ENCODE assay signal across 8 cellular contexts in the genomic region with DNA sequence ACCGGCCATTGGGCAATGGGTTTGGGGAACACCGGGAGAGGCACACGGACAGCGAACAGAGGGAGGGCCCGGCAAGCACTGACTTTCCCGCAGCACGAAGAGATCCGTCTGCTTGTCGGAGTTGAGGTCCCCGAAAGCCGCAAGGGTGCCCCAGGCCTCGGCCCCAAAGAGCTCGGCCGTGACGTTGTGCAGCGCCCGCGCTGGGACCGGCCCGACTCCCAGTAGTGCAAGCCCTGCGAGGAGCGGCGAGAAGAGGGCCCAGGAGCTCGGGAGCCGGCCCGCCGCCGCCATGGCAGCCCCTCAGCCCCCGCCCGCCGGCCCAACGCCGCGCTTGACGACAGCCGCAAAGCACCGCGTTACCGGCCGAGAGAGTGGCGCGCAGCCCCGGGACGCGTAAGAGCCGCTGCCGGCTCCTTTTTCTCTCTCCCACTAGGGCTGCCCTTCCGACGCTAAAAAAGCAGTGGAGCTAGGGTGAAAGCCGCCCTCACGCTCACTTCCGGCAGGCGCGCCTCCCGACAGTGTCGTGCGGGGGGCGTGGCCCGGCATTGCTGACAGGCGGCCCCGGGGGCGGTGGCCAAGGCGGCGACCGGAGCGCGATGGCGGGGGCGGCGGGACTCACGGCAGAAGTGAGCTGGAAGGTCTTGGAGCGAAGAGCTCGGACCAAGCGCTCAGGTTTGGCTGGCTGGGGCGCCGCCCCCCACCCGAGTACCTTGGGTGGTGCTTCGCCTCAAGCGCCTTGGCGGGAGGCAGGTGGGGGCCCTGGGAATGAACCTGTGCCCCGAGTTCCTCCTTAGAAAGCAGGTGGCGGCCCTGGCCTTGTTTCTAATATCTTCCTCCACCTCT. TPM values are rescaled to one million over a fixed set of nuclear protein-coding genes. Genes with fewer than 3 reads are reported as not detected.
A peak's percentile ranks its signal among the peaks of the same experiment; 100 is the strongest.
DNase-seq lines count a peak whose midpoint lies in the region; ATAC-seq and TF ChIP-seq lines count a peak whose summit lies in the region.

A gene (minus strand): TSS at position 309 of the 843 bp plus-strand sequence. CDS start 18 bp downstream, at position 291.
A gene (plus strand): TSS at position 577 of the 843 bp plus-strand sequence. CDS start 20 bp downstream, at position 597.

- intact Hi-C loops in left ventricle myocardium superior (cut with micrococcal nuclease) (loop anchor here (5.0 kb wide), 1 partner anchor 61 kb away; no protein-coding TSS in a partner anchor), prostate gland (cut with DNase I) (loop anchor here (10.0 kb wide), 1 partner anchor 316 kb away; a partner anchor contains a TSS)

- peak within 1 kb of the TSS; percentile 93 for H3K27ac ChIP-seq in angular gyrus (ENCODE audit: low read depth, low read length)
- H3K27ac ChIP-seq in prostate gland = peak within 1 kb of the TSS; percentile 97 to 100

- peak in 1 of 4 experiments; percentile 37 for TF ChIP-seq CTCF in prostate gland (IDR thresholded peaks at IDR 0.05)

- H3K36me3 ChIP-seq in prostate gland = no peaks in the 10 kb centered on the region

- no peaks in the 10 kb centered on the region for H3K27me3 ChIP-seq in prostate gland (replicated peaks; ENCODE audit: insufficient read depth)

- ATAC-seq in HG02798 (IDR thresholded peaks at IDR 0.05; ENCODE audit: poor library complexity, unreplicated experiment) (peak; percentile 85), left ventricle myocardium superior (peak; percentile 96)

- TF ChIP-seq POLR2A in GM15510 (IDR thresholded peaks at IDR 0.05; ENCODE audit: borderline replicate concordance, extremely low read depth, insufficient read length) = peak; percentile 83
- peak; percentile 56 for TF ChIP-seq POLR2A in prostate gland (IDR thresholded peaks at IDR 0.05)

- peak; percentile 12 for DNase-seq in NCI-H1436 treated with DMSO at 0.1 percent for 48 hours (lab: John Stamatoyannopoulos, UW)
- peak; percentile 92 to 98 (median 94) for DNase-seq in T-helper 2 cell
- peak; percentile 97 for DNase-seq in left ventricle myocardium superior
- DNase-seq in prostate gland (ENCODE audit: low spot score) = peak; percentile 86
- peak; percentile 90 for DNase-seq in ureter (ENCODE audit: low spot score)

- H3K9me3 ChIP-seq in prostate gland = no peaks in the 10 kb centered on the region

- under 1% methylated on average over 81 of the region's 82 CpGs for whole genome bisulfite sequencing in prostate gland

- no peaks in the 10 kb centered on the region for H3K4me1 ChIP-seq in prostate gland (replicated peaks)

- peak within 1 kb of the TSS; percentile 72 to 92 for H3K4me3 ChIP-seq in prostate gland

RNA-seq across cellular contexts. Expression of the first gene that starts in this region (rescaled TPM):
- total RNA-seq in left ventricle myocardium superior = 64.5 TPM
- 100 to 1,000 TPM in 1 of 2 donors, 10 to 100 TPM in 1; 49.1 to 104 TPM for total RNA-seq in prostate gland
- total RNA-seq in ureter = 55.6 TPM

RNA-seq across cellular contexts. Expression of the second gene that starts in this region (rescaled TPM):
- 71.0 TPM for total RNA-seq in left ventricle myocardium superior
- total RNA-seq in prostate gland = 10 to 100 TPM; 70.1 to 93.7 TPM
- total RNA-seq in ureter = 107 TPM

Comparison
In these comparisons a context has a peak if more than half of its experiments do, and no peak if none do; other contexts are left out.
1. Peak in every context shown above with its lines: DNase-seq, ATAC-seq, H3K4me3 ChIP-seq and H3K27ac ChIP-seq.
2. DNase-seq: peak in every context shown above with its lines; median percentile 97 in left ventricle myocardium superior; 94 in T-helper 2 cell; 90 in ureter; 86 in prostate gland; 12 in NCI-H1436 treated with DMSO at 0.1 percent for 48 hours.